In genomic region chr11:8717876-8718753, GRCh38 we compare ENCODE assay signal across 9 cellular contexts. TPM values are rescaled to one million over a fixed set of nuclear protein-coding genes. Genes with fewer than 3 reads are reported as not detected.
A peak's percentile ranks its signal among the peaks of the same experiment; 100 is the strongest.
DNase-seq lines count a peak whose midpoint lies in the region; ATAC-seq, FAIRE-seq and TF ChIP-seq lines count a peak whose summit lies in the region.
"Had no signal": no experiment of that assay in that cellular context is flagged by ENCODE, and none has a peak within 500 bp of the region (broad histone marks: within the 10 kb centered on the region; RNA-seq: fewer than 3 reads in every experiment).

No MANE protein-coding gene starts in this region.

- H3K27ac Mint-ChIP-seq in CD4-positive, alpha-beta memory T cell: no peak overlapping the region
- H3K27ac Mint-ChIP-seq: naive thymus-derived CD8-positive, alpha-beta T cell had no signal

- H3K18ac ChIP-seq in trophoblast cell (ENCODE audit: low read length): peak overlapping the region; percentile 91

- H3K4me3 ChIP-seq in PC-9 (peak overlapping the region; percentile 45; the same call in 1 of the 2 replicates), trophoblast cell (ENCODE audit: low read depth, low read length) (no peak overlapping the region)
- no peak overlapping the region for H3K4me3 ChIP-seq in CD4-positive, alpha-beta memory T cell (ENCODE audit: low read length in 2 of 2)

- H3K9me3 ChIP-seq in PC-9 (ENCODE audit: insufficient read depth, low read depth) (no peaks in the 10 kb centered on the region), trophoblast cell (ENCODE audit: insufficient read depth, low read depth, low read length) (no peaks in the 10 kb centered on the region)
- H3K9me3 ChIP-seq in CD4-positive, alpha-beta memory T cell (ENCODE audit: control insufficient read depth in 1 of 2, low read length in 2 of 2): no peaks in the 10 kb centered on the region

- H3K14ac ChIP-seq in trophoblast cell (ENCODE audit: low read length): peak overlapping the region; percentile 90

- H3F3A ChIP-seq in PC-9 (ENCODE audit: insufficient read depth, low read depth): peaks cover 45% of the 10 kb centered on the region

- H2AK5ac ChIP-seq in trophoblast cell (ENCODE audit: low read length): peak overlapping the region; percentile 97

- TSS peak; percentile 54 for BruUV-seq in PC-9 (replicated peaks; lab: Mats Ljungman, UMichigan)

- peaks cover 0 to 5% (median 2%) of the 10 kb centered on the region in 4 donors for H3K4me1 Mint-ChIP-seq in CD4-positive, alpha-beta memory T cell

- peak; percentile 66 for FAIRE-seq in GM18507 (lab: Jason Lieb, UNC)

- no peak overlapping the region for H3K23ac ChIP-seq in trophoblast cell (ENCODE audit: low read length)

- H3K4me3 Mint-ChIP-seq in CD4-positive, alpha-beta memory T cell: no peak overlapping the region

- peak overlapping the region; percentile 98 for H2BK120ac ChIP-seq in trophoblast cell (ENCODE audit: insufficient read depth, low read length, poor library complexity)

- peak overlapping the region; percentile 2 for H3K9ac ChIP-seq in trophoblast cell (ENCODE audit: low read length)

- no CpG with 5 or more reads among the region's 11 CpGs for WGBS in trophoblast cell (ENCODE audit: extremely low coverage, insufficient coverage, insufficient read length)

- peaks cover 60% of the 10 kb centered on the region for H3K79me1 ChIP-seq in trophoblast cell (ENCODE audit: low read length)

- peak overlapping the region; percentile 87 for H4K8ac ChIP-seq in trophoblast cell (ENCODE audit: low read depth, low read length)

- ATAC-seq in HG02840 (IDR thresholded peaks at IDR 0.05; ENCODE audit: low FRiP score, unreplicated experiment): no peak
- ATAC-seq in GM19351 (IDR thresholded peaks at IDR 0.05; ENCODE audit: unreplicated experiment): no peak
- ATAC-seq: naive thymus-derived CD8-positive, alpha-beta T cell had no signal

- H3K4ac ChIP-seq in trophoblast cell (ENCODE audit: low read depth, low read length): peak overlapping the region; percentile 78

- no peaks in the 10 kb centered on the region for H3K9me3 Mint-ChIP-seq in CD4-positive, alpha-beta memory T cell
- H3K9me3 Mint-ChIP-seq: naive thymus-derived CD8-positive, alpha-beta T cell had no signal

- H3K27me3 Mint-ChIP-seq in CD4-positive, alpha-beta memory T cell: peaks cover 0 to 13% of the 10 kb centered on the region in 2 donors

- no peaks in the 10 kb centered on the region for H3K36me3 Mint-ChIP-seq in CD4-positive, alpha-beta memory T cell
- H3K36me3 Mint-ChIP-seq: naive thymus-derived CD8-positive, alpha-beta T cell had no signal

- peak overlapping the region; percentile 99 for H4K91ac ChIP-seq in trophoblast cell (ENCODE audit: low read depth, low read length)

- 0 out of 2 replicates have a peak, but pooled peaks cover 3% of the 10 kb centered on the region for H3K79me2 ChIP-seq in PC-9 (ENCODE audit: low read depth)
- peaks cover 28% of the 10 kb centered on the region for H3K79me2 ChIP-seq in trophoblast cell (ENCODE audit: control insufficient read depth, insufficient read depth, low read length, poor library complexity)

- H3K27ac ChIP-seq in PC-9 (peak overlapping the region; percentile 96), trophoblast cell (ENCODE audit: low read depth, low read length) (peak overlapping the region; percentile 99)
- no peak overlapping the region for H3K27ac ChIP-seq in CD4-positive, alpha-beta memory T cell (ENCODE audit: low read depth, low read length)

- peak overlapping the region; percentile 97 for H2BK5ac ChIP-seq in trophoblast cell (ENCODE audit: low read depth, low read length, poor library complexity)

- H3K27me3 ChIP-seq in PC-9 (ENCODE audit: insufficient read depth, low read depth) (no peaks in the 10 kb centered on the region), trophoblast cell (ENCODE audit: insufficient read depth, low read length) (no peaks in the 10 kb centered on the region)
- H3K27me3 ChIP-seq in CD4-positive, alpha-beta memory T cell (ENCODE audit: insufficient read depth, low read length): no peaks in the 10 kb centered on the region

- intact Hi-C loops in PC-9 (cut with micrococcal nuclease; ENCODE audit: unreplicated experiment): loop anchor here (2.0 kb wide), 1 partner anchor 29 kb away; no protein-coding TSS in a partner anchor
- intact Hi-C loops in CD4-positive, alpha-beta memory T cell (cut with micrococcal nuclease): no loop called here

- H2BK12ac ChIP-seq in trophoblast cell (ENCODE audit: low read length): peak overlapping the region; percentile 93

- peak overlapping the region; percentile 54 for H4K12ac ChIP-seq in trophoblast cell (ENCODE audit: low read depth, low read length)

- DNase-seq in GM18507 (ENCODE audit: extremely low spot score, insufficient read length, low read depth) (no peak), PC-9 (peak; percentile 57 to 70), fibroblast of gingiva (ENCODE audit: low read depth) (peak; percentile 94), trophoblast cell (no peak), SW480 (ENCODE audit: low spot score) (no peak)
- DNase-seq in CD4-positive, alpha-beta memory T cell: no peak

- TF ChIP-seq CTCF in PC-9 (conservative IDR thresholded peaks at IDR 0.05): no peak

- no peaks in the 10 kb centered on the region for H4K20me1 ChIP-seq in PC-9 (ENCODE audit: insufficient read depth)

- H2AFZ ChIP-seq in PC-9: peak overlapping the region; percentile 68
- H2AFZ ChIP-seq in trophoblast cell (ENCODE audit: insufficient read depth, low read length, poor library complexity): peak overlapping the region; percentile 33

- no peaks in the 10 kb centered on the region for H3K9me2 ChIP-seq in PC-9 (ENCODE audit: insufficient read depth)

- H3K4me2 ChIP-seq in PC-9: peak overlapping the region; percentile 88
- peak overlapping the region; percentile 36 for H3K4me2 ChIP-seq in trophoblast cell (ENCODE audit: low read length)

- CTCF ChIA-PET in PC-9 (lab: Charles Lee): interaction anchor here (1.0 kb wide), 1 partner anchor 36 kb away, joined by 6 read pairs; no protein-coding TSS in a partner anchor
- CTCF ChIA-PET in CD4-positive, alpha-beta memory T cell (lab: Charles Lee; ENCODE audit: partially characterized antibody): no interaction called here

- H3K36me3 ChIP-seq in PC-9 (ENCODE audit: low read depth) (no peaks in the 10 kb centered on the region), trophoblast cell (ENCODE audit: control insufficient read depth in 1 of 2, insufficient read depth in 2 of 2, low read length in 2 of 2) (peaks cover 21 to 27% of the 10 kb centered on the region in 2 experiments)
- no peaks in the 10 kb centered on the region for H3K36me3 ChIP-seq in CD4-positive, alpha-beta memory T cell (ENCODE audit: insufficient read depth, low read length)

- peaks cover 66% of the 10 kb centered on the region for H3K4me1 ChIP-seq in PC-9 (replicated peaks; ENCODE audit: insufficient read depth)
- H3K4me1 ChIP-seq in trophoblast cell (ENCODE audit: control insufficient read depth in 1 of 2, insufficient read depth in 2 of 2, low read length in 2 of 2): peaks cover 66 to 71% of the 10 kb centered on the region in 2 experiments
- H3K4me1 ChIP-seq in CD4-positive, alpha-beta memory T cell (ENCODE audit: insufficient read depth, low read length): no peaks in the 10 kb centered on the region

- POLR2A ChIA-PET in PC-9 (lab: Charles Lee; ENCODE audit: unreplicated experiment): interaction anchor here (0.6 to 1.0 kb wide), 5 partner anchors 18 to 1118 kb away, joined by 3 to 7 read pairs (median 4); no protein-coding TSS in a partner anchor
- POLR2A ChIA-PET in CD4-positive, alpha-beta memory T cell (lab: Charles Lee; ENCODE audit: partially characterized antibody): no interaction called here

RNA-seq across cellular contexts. Expression of gene RPL27A, which starts 35.5 kb away (rescaled TPM):
- 548 and 560 TPM in 2 replicates for total RNA-seq in PC-9 (2021)
- polyA plus RNA-seq in trophoblast cell (2013): 1,657 and 1,703 TPM in 2 replicates
- total RNA-seq in CD4-positive, alpha-beta memory T cell: 1,000 to 10,000 TPM; 1,456 to 1,504 TPM
- 1,000 to 10,000 TPM; 3,607 to 3,736 TPM for polyA plus RNA-seq in CD4-positive, alpha-beta memory T cell

RNA-seq across cellular contexts. Expression of gene TRIM66, which starts 35.6 kb away (rescaled TPM):
- total RNA-seq in PC-9 (2021): 16.1 and 17.0 TPM in 2 replicates
- polyA plus RNA-seq in trophoblast cell (2013): 1.4 and 1.7 TPM in 2 replicates
- 10 to 100 TPM; 25.0 to 31.3 TPM for total RNA-seq in CD4-positive, alpha-beta memory T cell
- polyA plus RNA-seq in CD4-positive, alpha-beta memory T cell: under 1 TPM in 1 of 2 donors, not detected in 1; 0.67 TPM

Comparison
In these comparisons a context has a peak if more than half of its experiments do, and no peak if none do; other contexts are left out.
1. DNase-seq: peak in PC-9 (2 of 2) and fibroblast of gingiva (single experiment); none in GM18507 (single experiment), trophoblast cell (0 of 2), SW480 (single experiment) and CD4-positive, alpha-beta memory T cell (0 of 5).